ENCODE assay signal across 8 cellular contexts in genomic region chr5:132103380-132103951, GRCh38. TPM values are rescaled to one million over a fixed set of nuclear protein-coding genes. Genes with fewer than 3 reads are reported as not detected.
DNase-seq lines count a peak whose midpoint lies in the region; ATAC-seq lines count a peak whose summit lies in the region.

No MANE protein-coding gene starts in this region.

- peaks cover 60% of the 10 kb centered on the region for H3K4me1 Mint-ChIP-seq in activated naive CD4-positive, alpha-beta T cell treated with anti-CD3 and anti-CD28 coated beads for 36 hours (ENCODE audit: low read depth)

- H3K36me3 Mint-ChIP-seq in activated naive CD4-positive, alpha-beta T cell treated with anti-CD3 and anti-CD28 coated beads for 36 hours (ENCODE audit: low read depth) = no peaks in the 10 kb centered on the region

- H3K4me3 Mint-ChIP-seq in activated naive CD4-positive, alpha-beta T cell treated with anti-CD3 and anti-CD28 coated beads for 36 hours = no peak overlapping the region

- peak overlapping the region; percentile 73 for H3K27ac Mint-ChIP-seq in activated naive CD4-positive, alpha-beta T cell treated with anti-CD3 and anti-CD28 coated beads for 36 hours

- intact Hi-C loops in activated naive CD4-positive, alpha-beta T cell treated with anti-CD3 and anti-CD28 coated beads for 36 hours (cut with micrococcal nuclease) = loop anchor here (1.0 to 10.0 kb wide), 11 partner anchors 33 to 1029 kb away; partner anchors contain the start of genes IRF1 and RAPGEF6
- intact Hi-C loops in left cardiac atrium (cut with DNase I) = no loop called here

- DNase-seq in SKM-1 treated with dmso at 0.1 percent for 144 hours (lab: John Stamatoyannopoulos, UW; ENCODE audit: unreplicated experiment) (peak; percentile 47), SKM-1 (lab: John Stamatoyannopoulos, UW; ENCODE audit: unreplicated experiment) (no peak), RPMI7951 (ENCODE audit: low read depth) (peak; percentile 95), left cardiac atrium (peak; percentile 90), NCI-H146 treated with DMSO at 0.1 percent for 48 hours (lab: John Stamatoyannopoulos, UW; ENCODE audit: unreplicated experiment) (no peak)
- peak; percentile 84 for DNase-seq in activated naive CD4-positive, alpha-beta T cell treated with anti-CD3 and anti-CD28 coated beads for 36 hours
- DNase-seq in stimulated activated CD4-positive, alpha-beta T cell treated with anti-CD3 and anti-CD28 coated beads, Interleukin-12 subunit alpha, Interleukin-12 subunit beta, amount 100 ng/mL, for 48 hours (ENCODE audit: low read depth in 2 of 3, low spot score in 1 of 3) = peak; percentile 55 to 76 (median 57)

- H3K27me3 Mint-ChIP-seq in activated naive CD4-positive, alpha-beta T cell treated with anti-CD3 and anti-CD28 coated beads for 36 hours (ENCODE audit: low read depth) = no peaks in the 10 kb centered on the region

- ATAC-seq in HG03064 (IDR thresholded peaks at IDR 0.05; ENCODE audit: low read depth, unreplicated experiment) = peak; percentile 67
- ATAC-seq in left cardiac atrium = peak; percentile 77 to 93

- H3K9me3 Mint-ChIP-seq in activated naive CD4-positive, alpha-beta T cell treated with anti-CD3 and anti-CD28 coated beads for 36 hours = peaks cover under 1% of the 10 kb centered on the region

- CTCF ChIA-PET in activated naive CD4-positive, alpha-beta T cell treated with anti-CD3 and anti-CD28 coated beads for 36 hours (lab: Charles Lee) = interaction anchor here (0.5 to 1.3 kb wide), 4 partner anchors 70 to 392 kb away, joined by 3 to 4 read pairs (median 4); no protein-coding TSS in a partner anchor

RNA-seq across cellular contexts. Expression of gene CSF2, which starts 29.9 kb away (rescaled TPM):
- 4.8 and 6.4 TPM in 2 replicates for total RNA-seq in RPMI7951 (2014; rRNA removed; shearing (Covaris generic))
- under 1 TPM in 1 of 2 experiments, not detected in 1; 0.30 TPM for total RNA-seq in activated naive CD4-positive, alpha-beta T cell treated with anti-CD3 and anti-CD28 coated beads for 36 hours
- not detected for total RNA-seq in left cardiac atrium

RNA-seq across cellular contexts. Expression of gene IL3, which starts 43.0 kb away (rescaled TPM):
- total RNA-seq in RPMI7951 (2014; rRNA removed; shearing (Covaris generic)) = not detected in 2 replicates
- not detected for total RNA-seq in activated naive CD4-positive, alpha-beta T cell treated with anti-CD3 and anti-CD28 coated beads for 36 hours
- total RNA-seq in left cardiac atrium = not detected

Comparison
In these comparisons a context has a peak if more than half of its experiments do, and no peak if none do; other contexts are left out.
1. DNase-seq: peak in SKM-1 treated with dmso at 0.1 percent for 144 hours (single experiment), RPMI7951 (single experiment), activated naive CD4-positive, alpha-beta T cell treated with anti-CD3 and anti-CD28 coated beads for 36 hours (single experiment), left cardiac atrium (single experiment) and stimulated activated CD4-positive, alpha-beta T cell treated with anti-CD3 and anti-CD28 coated beads, Interleukin-12 subunit alpha, Interleukin-12 subunit beta, amount 100 ng/mL, for 48 hours (3 of 3); none in SKM-1 (single experiment) and NCI-H146 treated with DMSO at 0.1 percent for 48 hours (single experiment).